1 cellular context compared by ENCODE assay signal in the genomic region with DNA sequence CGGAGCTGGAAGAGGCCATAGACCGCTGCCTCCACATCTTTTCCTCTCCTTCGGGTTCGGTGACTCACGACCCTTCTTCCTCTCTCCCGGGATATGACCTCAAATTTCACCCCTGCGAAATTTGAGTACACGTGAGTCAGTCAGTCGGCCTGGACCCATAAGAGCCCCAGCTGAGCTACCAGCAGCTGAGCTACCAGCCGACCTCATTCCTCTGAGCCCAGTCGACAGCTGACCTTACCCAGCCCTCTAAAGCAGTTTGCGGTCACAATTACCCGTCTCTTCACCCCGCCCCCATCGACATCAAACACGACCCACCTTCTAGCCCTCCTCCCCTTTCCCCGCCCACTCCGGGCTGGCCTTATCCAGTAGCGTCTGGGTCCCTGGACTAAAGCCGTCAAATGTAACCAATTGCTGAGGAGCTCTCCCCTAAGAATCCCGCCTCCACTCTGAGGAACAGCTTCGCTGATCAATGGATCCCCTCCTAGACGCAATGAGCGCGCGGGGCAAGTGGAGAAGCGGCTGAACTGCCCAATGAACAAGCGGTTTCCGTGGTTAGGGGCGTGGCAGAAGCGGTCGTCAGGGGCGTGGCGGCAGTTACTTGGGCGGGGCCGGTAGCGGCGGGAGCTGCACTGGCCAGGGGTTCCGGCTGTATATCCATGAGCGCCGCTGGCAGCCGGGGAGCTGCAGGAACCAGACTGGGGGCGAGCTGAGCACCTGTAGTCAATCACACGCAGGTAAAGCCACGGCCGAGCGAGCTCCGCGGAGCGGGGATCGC.
TF ChIP-seq lines count a peak whose summit lies in the region.

A gene with protein sequence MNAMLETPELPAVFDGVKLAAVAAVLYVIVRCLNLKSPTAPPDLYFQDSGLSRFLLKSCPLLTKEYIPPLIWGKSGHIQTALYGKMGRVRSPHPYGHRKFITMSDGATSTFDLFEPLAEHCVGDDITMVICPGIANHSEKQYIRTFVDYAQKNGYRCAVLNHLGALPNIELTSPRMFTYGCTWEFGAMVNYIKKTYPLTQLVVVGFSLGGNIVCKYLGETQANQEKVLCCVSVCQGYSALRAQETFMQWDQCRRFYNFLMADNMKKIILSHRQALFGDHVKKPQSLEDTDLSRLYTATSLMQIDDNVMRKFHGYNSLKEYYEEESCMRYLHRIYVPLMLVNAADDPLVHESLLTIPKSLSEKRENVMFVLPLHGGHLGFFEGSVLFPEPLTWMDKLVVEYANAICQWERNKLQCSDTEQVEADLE (plus strand): TSS at position 627 of the 775 bp plus-strand sequence. CDS start 27,872 bp downstream, outside the sequence.

TF ChIP-seq in K562, 482 proteins besides CTCF, POLR2A, EP300 and RAD21 (continued from another document and continues in another):
- peak; percentile 98 for TF ChIP-seq MYNN (IDR thresholded peaks at IDR 0.05)
- TF ChIP-seq MYNN (CRISPR knock-in tag; IDR thresholded peaks at IDR 0.05), result no peak
- TF ChIP-seq ZNF134 (CRISPR knock-in tag; conservative IDR thresholded peaks at IDR 0.05), result no peak
- no peak for TF ChIP-seq SNRNP70 (optimal IDR thresholded peaks at IDR 0.05; ENCODE audit: low read depth, low read length)
- TF ChIP-seq BRD9 (IDR thresholded peaks at IDR 0.05; ENCODE audit: low read depth, partially characterized antibody), result peak; percentile 65
- peak; percentile 34; the same call in 1 of the 2 replicates for TF ChIP-seq CC2D1A (IDR thresholded peaks at IDR 0.05)
- TF ChIP-seq POLR2H (tag; IDR thresholded peaks at IDR 0.05; ENCODE audit: low read depth), result peak; percentile 75
- TF ChIP-seq, protein P1, sequence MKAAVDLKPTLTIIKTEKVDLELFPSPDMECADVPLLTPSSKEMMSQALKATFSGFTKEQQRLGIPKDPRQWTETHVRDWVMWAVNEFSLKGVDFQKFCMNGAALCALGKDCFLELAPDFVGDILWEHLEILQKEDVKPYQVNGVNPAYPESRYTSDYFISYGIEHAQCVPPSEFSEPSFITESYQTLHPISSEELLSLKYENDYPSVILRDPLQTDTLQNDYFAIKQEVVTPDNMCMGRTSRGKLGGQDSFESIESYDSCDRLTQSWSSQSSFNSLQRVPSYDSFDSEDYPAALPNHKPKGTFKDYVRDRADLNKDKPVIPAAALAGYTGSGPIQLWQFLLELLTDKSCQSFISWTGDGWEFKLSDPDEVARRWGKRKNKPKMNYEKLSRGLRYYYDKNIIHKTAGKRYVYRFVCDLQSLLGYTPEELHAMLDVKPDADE (conservative IDR thresholded peaks at IDR 0.05; ENCODE audit: control insufficient read depth, low read depth, low read length), result 0 out of 2 replicates have a peak, but pooled peaks have one; percentile 56
- 0 out of 4 replicates have a peak, but pooled peaks of 1 of the 2 experiments have one; percentile 33 for TF ChIP-seq ETV6 (IDR thresholded peaks at IDR 0.05; ENCODE audit: borderline replicate concordance in 1 of 2, low read depth in 2 of 2, low read length in 1 of 2)
- TF ChIP-seq ETV6 (CRISPR knock-in tag; IDR thresholded peaks at IDR 0.05; ENCODE audit: borderline replicate concordance), result no peak
- 0 out of 2 replicates have a peak, but pooled peaks have one; percentile 17 for TF ChIP-seq MTA2 (IDR thresholded peaks at IDR 0.05; ENCODE audit: low read depth)
- TF ChIP-seq, protein P2, sequence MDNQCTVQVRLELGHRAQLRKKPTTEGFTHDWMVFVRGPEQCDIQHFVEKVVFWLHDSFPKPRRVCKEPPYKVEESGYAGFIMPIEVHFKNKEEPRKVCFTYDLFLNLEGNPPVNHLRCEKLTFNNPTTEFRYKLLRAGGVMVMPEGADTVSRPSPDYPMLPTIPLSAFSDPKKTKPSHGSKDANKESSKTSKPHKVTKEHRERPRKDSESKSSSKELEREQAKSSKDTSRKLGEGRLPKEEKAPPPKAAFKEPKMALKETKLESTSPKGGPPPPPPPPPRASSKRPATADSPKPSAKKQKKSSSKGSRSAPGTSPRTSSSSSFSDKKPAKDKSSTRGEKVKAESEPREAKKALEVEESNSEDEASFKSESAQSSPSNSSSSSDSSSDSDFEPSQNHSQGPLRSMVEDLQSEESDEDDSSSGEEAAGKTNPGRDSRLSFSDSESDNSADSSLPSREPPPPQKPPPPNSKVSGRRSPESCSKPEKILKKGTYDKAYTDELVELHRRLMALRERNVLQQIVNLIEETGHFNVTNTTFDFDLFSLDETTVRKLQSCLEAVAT (IDR thresholded peaks at IDR 0.05), result peak; percentile 98 to 99
- no peak for TF ChIP-seq ZNF76 (CRISPR knock-in tag; IDR thresholded peaks at IDR 0.05; ENCODE audit: borderline replicate concordance)
- TF ChIP-seq, protein P3, sequence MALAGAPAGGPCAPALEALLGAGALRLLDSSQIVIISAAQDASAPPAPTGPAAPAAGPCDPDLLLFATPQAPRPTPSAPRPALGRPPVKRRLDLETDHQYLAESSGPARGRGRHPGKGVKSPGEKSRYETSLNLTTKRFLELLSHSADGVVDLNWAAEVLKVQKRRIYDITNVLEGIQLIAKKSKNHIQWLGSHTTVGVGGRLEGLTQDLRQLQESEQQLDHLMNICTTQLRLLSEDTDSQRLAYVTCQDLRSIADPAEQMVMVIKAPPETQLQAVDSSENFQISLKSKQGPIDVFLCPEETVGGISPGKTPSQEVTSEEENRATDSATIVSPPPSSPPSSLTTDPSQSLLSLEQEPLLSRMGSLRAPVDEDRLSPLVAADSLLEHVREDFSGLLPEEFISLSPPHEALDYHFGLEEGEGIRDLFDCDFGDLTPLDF (CRISPR knock-in tag; IDR thresholded peaks at IDR 0.05), result peak; percentile 35; the same call in 1 of the 2 replicates
- TF ChIP-seq SRF (CRISPR knock-in tag; IDR thresholded peaks at IDR 0.05), result 0 out of 4 replicates have a peak, but pooled peaks of 1 of the 2 experiments have one; percentile 17
- peak; percentile 88 for TF ChIP-seq RNF2 (IDR thresholded peaks at IDR 0.05)
- TF ChIP-seq KLF16 (IDR thresholded peaks at IDR 0.05), result peak; percentile 76
- TF ChIP-seq ZNF24 (IDR thresholded peaks at IDR 0.05), result 0 out of 2 replicates have a peak, but pooled peaks have one; percentile 34
- TF ChIP-seq, protein P4, sequence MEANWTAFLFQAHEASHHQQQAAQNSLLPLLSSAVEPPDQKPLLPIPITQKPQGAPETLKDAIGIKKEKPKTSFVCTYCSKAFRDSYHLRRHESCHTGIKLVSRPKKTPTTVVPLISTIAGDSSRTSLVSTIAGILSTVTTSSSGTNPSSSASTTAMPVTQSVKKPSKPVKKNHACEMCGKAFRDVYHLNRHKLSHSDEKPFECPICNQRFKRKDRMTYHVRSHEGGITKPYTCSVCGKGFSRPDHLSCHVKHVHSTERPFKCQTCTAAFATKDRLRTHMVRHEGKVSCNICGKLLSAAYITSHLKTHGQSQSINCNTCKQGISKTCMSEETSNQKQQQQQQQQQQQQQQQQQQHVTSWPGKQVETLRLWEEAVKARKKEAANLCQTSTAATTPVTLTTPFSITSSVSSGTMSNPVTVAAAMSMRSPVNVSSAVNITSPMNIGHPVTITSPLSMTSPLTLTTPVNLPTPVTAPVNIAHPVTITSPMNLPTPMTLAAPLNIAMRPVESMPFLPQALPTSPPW (CRISPR knock-in tag; IDR thresholded peaks at IDR 0.05), result peak; percentile 89
- TF ChIP-seq, protein P5, sequence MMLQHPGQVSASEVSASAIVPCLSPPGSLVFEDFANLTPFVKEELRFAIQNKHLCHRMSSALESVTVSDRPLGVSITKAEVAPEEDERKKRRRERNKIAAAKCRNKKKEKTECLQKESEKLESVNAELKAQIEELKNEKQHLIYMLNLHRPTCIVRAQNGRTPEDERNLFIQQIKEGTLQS (IDR thresholded peaks at IDR 0.05), result peak; percentile 83
- TF ChIP-seq, protein P5 (CRISPR knock-in tag; conservative IDR thresholded peaks at IDR 0.05), result no peak; the same call in 1 of the 2 replicates
- peak; percentile 87 for TF ChIP-seq NBN (IDR thresholded peaks at IDR 0.05; ENCODE audit: low read depth)
- TF ChIP-seq L3MBTL2 (IDR thresholded peaks at IDR 0.05), result peak; percentile 85
- TF ChIP-seq, protein P6, sequence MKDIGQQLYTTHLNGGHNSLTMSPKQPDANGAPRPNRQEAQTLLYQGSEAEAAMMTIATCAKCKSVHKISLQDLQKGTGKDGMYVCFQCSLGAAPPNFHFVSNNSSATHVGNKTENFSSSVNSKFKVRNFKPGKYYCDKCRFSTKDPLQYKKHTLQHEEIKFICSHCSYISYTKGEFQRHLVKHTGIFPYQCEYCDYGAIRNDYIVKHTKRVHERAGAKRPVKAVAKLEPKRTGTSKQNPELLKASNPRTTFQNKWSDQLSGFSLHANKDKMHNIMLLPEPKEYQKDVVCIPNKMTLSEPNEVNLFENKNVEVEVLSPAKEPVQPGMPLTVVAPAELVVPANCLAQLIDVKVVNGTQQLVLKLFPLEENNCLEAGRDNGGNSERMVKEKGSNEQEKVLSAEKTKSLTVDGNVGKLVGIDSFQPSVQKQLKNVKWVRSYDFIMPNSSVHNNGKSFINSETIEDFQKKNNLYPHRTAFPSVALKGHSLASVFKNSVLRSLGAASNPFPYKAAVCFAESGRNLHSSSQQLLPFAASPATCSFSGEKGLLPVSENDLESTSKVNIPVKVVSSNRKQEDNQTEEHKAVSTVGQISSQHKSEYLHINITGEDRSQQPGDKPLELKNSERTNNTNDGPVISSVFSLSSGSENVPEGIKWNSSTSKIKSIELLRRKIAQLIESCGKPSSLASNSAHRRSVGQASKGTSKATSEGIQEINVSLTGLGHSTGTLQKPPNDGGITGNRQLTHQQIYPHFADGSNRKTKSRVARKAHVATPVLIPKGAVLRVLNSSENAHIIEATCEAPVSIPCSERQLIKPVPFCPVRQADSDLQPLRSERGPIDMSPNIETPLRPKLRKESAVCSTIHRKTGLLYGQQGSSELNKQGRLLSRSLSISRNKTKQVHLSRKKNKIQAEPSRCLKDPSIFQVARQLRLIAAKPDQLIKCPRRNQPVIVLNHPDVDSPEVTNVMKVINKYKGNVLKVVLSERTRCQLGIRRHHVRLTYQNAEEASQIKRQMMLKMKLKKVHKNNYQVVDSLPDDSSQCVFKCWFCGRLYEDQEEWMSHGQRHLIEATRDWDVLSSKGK (CRISPR knock-in tag; IDR thresholded peaks at IDR 0.05), result no peak
- TF ChIP-seq, protein P7, sequence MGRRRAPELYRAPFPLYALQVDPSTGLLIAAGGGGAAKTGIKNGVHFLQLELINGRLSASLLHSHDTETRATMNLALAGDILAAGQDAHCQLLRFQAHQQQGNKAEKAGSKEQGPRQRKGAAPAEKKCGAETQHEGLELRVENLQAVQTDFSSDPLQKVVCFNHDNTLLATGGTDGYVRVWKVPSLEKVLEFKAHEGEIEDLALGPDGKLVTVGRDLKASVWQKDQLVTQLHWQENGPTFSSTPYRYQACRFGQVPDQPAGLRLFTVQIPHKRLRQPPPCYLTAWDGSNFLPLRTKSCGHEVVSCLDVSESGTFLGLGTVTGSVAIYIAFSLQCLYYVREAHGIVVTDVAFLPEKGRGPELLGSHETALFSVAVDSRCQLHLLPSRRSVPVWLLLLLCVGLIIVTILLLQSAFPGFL (CRISPR knock-in tag; IDR thresholded peaks at IDR 0.05), result 0 out of 2 replicates have a peak, but pooled peaks have one; percentile 5
- 0 out of 2 replicates have a peak, but pooled peaks have one; percentile 29 for TF ChIP-seq MEF2D (tag; conservative IDR thresholded peaks at IDR 0.05; ENCODE audit: low read depth)
- TF ChIP-seq TBL1XR1 (IDR thresholded peaks at IDR 0.05; ENCODE audit: low read length in 2 of 2), result peak in 1 of 2 experiments; percentile 75; a peak in 2 of 4 replicates
- TF ChIP-seq NRF1 (conservative IDR thresholded peaks at IDR 0.05 in 1 of 2, IDR thresholded peaks at IDR 0.05 in 1 of 2), result peak; percentile 76 to 81
- TF ChIP-seq NFE2 (IDR thresholded peaks at IDR 0.05; ENCODE audit: low read depth), result 0 out of 2 replicates have a peak, but pooled peaks have one; percentile 3
- TF ChIP-seq CBX3 (IDR thresholded peaks at IDR 0.05; ENCODE audit: borderline replicate concordance in 1 of 2, low read length in 2 of 2), result peak in 1 of 2 experiments; percentile 76; a peak in 1 of 3 replicates
- no peak for TF ChIP-seq SIRT6 (IDR thresholded peaks at IDR 0.05; ENCODE audit: low read depth, low read length)
- TF ChIP-seq, protein P8, sequence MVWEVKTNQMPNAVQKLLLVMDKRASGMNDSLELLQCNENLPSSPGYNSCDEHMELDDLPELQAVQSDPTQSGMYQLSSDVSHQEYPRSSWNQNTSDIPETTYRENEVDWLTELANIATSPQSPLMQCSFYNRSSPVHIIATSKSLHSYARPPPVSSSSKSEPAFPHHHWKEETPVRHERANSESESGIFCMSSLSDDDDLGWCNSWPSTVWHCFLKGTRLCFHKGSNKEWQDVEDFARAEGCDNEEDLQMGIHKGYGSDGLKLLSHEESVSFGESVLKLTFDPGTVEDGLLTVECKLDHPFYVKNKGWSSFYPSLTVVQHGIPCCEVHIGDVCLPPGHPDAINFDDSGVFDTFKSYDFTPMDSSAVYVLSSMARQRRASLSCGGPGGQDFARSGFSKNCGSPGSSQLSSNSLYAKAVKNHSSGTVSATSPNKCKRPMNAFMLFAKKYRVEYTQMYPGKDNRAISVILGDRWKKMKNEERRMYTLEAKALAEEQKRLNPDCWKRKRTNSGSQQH (CRISPR knock-in tag; IDR thresholded peaks at IDR 0.05), result peak; percentile 2; the same call in 1 of the 2 replicates
- TF ChIP-seq FOS (IDR thresholded peaks at IDR 0.05; ENCODE audit: extremely low read depth, insufficient read length), result peak; percentile 97
- TF ChIP-seq SP1 (CRISPR knock-in tag; IDR thresholded peaks at IDR 0.05), result peak; percentile 100
- TF ChIP-seq, protein P9, sequence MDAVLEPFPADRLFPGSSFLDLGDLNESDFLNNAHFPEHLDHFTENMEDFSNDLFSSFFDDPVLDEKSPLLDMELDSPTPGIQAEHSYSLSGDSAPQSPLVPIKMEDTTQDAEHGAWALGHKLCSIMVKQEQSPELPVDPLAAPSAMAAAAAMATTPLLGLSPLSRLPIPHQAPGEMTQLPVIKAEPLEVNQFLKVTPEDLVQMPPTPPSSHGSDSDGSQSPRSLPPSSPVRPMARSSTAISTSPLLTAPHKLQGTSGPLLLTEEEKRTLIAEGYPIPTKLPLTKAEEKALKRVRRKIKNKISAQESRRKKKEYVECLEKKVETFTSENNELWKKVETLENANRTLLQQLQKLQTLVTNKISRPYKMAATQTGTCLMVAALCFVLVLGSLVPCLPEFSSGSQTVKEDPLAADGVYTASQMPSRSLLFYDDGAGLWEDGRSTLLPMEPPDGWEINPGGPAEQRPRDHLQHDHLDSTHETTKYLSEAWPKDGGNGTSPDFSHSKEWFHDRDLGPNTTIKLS (IDR thresholded peaks at IDR 0.05; ENCODE audit: borderline replicate concordance, low read depth), result peak; percentile 59; the same call in 1 of the 2 replicates
- TF ChIP-seq MEIS2 (IDR thresholded peaks at IDR 0.05; ENCODE audit: partially characterized antibody), result peak; percentile 61
- TF ChIP-seq CXXC5 (CRISPR knock-in tag; IDR thresholded peaks at IDR 0.05), result peak; percentile 95
- TF ChIP-seq GABPB1 (CRISPR knock-in tag; IDR thresholded peaks at IDR 0.05), result peak; percentile 55; the same call in 1 of the 2 replicates
- TF ChIP-seq ERF (CRISPR knock-in tag; IDR thresholded peaks at IDR 0.05), result no peak
- peak; percentile 81 for TF ChIP-seq MTA3 (IDR thresholded peaks at IDR 0.05; ENCODE audit: borderline replicate concordance)
- TF ChIP-seq, protein P10, sequence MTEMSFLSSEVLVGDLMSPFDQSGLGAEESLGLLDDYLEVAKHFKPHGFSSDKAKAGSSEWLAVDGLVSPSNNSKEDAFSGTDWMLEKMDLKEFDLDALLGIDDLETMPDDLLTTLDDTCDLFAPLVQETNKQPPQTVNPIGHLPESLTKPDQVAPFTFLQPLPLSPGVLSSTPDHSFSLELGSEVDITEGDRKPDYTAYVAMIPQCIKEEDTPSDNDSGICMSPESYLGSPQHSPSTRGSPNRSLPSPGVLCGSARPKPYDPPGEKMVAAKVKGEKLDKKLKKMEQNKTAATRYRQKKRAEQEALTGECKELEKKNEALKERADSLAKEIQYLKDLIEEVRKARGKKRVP (CRISPR knock-in tag; IDR thresholded peaks at IDR 0.05), result 0 out of 2 replicates have a peak, but pooled peaks have one; percentile 23
